In genomic region chr9:132006657-132007370, GRCh38 we compare ENCODE assay signal across 8 cellular contexts.
A peak's percentile ranks its signal among the peaks of the same experiment; 100 is the strongest.
DNase-seq lines count a peak whose midpoint lies in the region; ATAC-seq, FAIRE-seq and TF ChIP-seq lines count a peak whose summit lies in the region.

No MANE protein-coding gene starts in this region.

- TF ChIP-seq CTCF in astrocyte of the spinal cord (IDR thresholded peaks at IDR 0.05; ENCODE audit: low read depth, low read length), result no peak

- DNase-seq in DMS79 treated with DMSO at 0.1 percent for 48 hours (lab: John Stamatoyannopoulos, UW), result peak; percentile 95
- DNase-seq in NCI-H2081 (lab: John Stamatoyannopoulos, UW), result peak; percentile 77 to 91
- DNase-seq in astrocyte of the spinal cord (ENCODE audit: low read depth, low spot score), result peak; percentile 75
- peak; percentile 51 for DNase-seq in stimulated activated CD4-positive, alpha-beta T cell treated with anti-CD3 and anti-CD28 coated beads, Interleukin-4, amount 100 ng/mL, for 24 hours
- no peak for DNase-seq in frontal cortex (ENCODE audit: low spot score in 2 of 2)

- no peak overlapping the region for H3K4me3 ChIP-seq in astrocyte of the spinal cord (ENCODE audit: low read depth, low read length)

- in situ Hi-C loops in astrocyte of the spinal cord (cut with HindIII; ENCODE audit: low sequenced_read_pairs), result no loop called here

- ATAC-seq in GM21515 (IDR thresholded peaks at IDR 0.05; ENCODE audit: unreplicated experiment), result peak; percentile 74
- ATAC-seq in HG03378 (IDR thresholded peaks at IDR 0.05; ENCODE audit: unreplicated experiment), result no peak
- ATAC-seq in HG02852 (IDR thresholded peaks at IDR 0.05; ENCODE audit: unreplicated experiment), result no peak

- FAIRE-seq in frontal cortex (lab: Jason Lieb, UNC), result no peak

Comparison
In these comparisons a context has a peak if more than half of its experiments do, and no peak if none do; other contexts are left out.
1. DNase-seq: peak in DMS79 treated with DMSO at 0.1 percent for 48 hours (single experiment), NCI-H2081 (2 of 2), astrocyte of the spinal cord (single experiment) and stimulated activated CD4-positive, alpha-beta T cell treated with anti-CD3 and anti-CD28 coated beads, Interleukin-4, amount 100 ng/mL, for 24 hours (single experiment); none in frontal cortex (0 of 2).